Comparison of ENCODE assay signal across 16 cellular contexts in genomic region chr2:181585732-181586131, GRCh38.
DNase-seq lines count a peak whose midpoint lies in the region; TF ChIP-seq lines count a peak whose summit lies in the region.
"Had no signal": no experiment of that assay in that cellular context is flagged by ENCODE, and none has a peak within 500 bp of the region (broad histone marks: within the 10 kb centered on the region; RNA-seq: fewer than 3 reads in every experiment).

No MANE protein-coding gene starts in this region.

- no peak overlapping the region for H3K4me3 Mint-ChIP-seq in mesothelial cell of epicardium
- H3K4me3 Mint-ChIP-seq: activated CD8-positive, alpha-beta memory T cell treated with anti-CD3 and anti-CD28 coated beads, Interleukin-2, amount 10 ng/mL, durations not matched to agents 7 days and 5 days; stimulated activated naive CD8-positive, alpha-beta T cell treated with anti-CD3 and anti-CD28 coated beads, Interleukin-15, Interleukin-2, amounts not matched to agents 100 ng/mL and 50 ng/mL, for 24 hours had no signal

- H3K27me3 Mint-ChIP-seq in mesothelial cell of epicardium (ENCODE audit: low read depth), result peaks cover 57% of the 10 kb centered on the region

- no peak overlapping the region for H3K27ac Mint-ChIP-seq in mesothelial cell of epicardium
- H3K27ac Mint-ChIP-seq: activated CD8-positive, alpha-beta memory T cell treated with anti-CD3 and anti-CD28 coated beads, Interleukin-2, amount 10 ng/mL, durations not matched to agents 7 days and 5 days; stimulated activated naive CD8-positive, alpha-beta T cell treated with anti-CD3 and anti-CD28 coated beads, Interleukin-15, Interleukin-2, amounts not matched to agents 100 ng/mL and 50 ng/mL, for 24 hours had no signal

- H3K9me3 Mint-ChIP-seq in mesothelial cell of epicardium, result no peaks in the 10 kb centered on the region
- H3K9me3 Mint-ChIP-seq: stimulated activated naive CD8-positive, alpha-beta T cell treated with anti-CD3 and anti-CD28 coated beads, Interleukin-15, Interleukin-2, amounts not matched to agents 100 ng/mL and 50 ng/mL, for 24 hours; type B pancreatic cell had no signal

- H3K36me3 Mint-ChIP-seq in mesothelial cell of epicardium, result no peaks in the 10 kb centered on the region
- H3K36me3 Mint-ChIP-seq: type B pancreatic cell had no signal

- TF ChIP-seq CTCF in mesothelial cell of epicardium (IDR thresholded peaks at IDR 0.05; ENCODE audit: unreplicated experiment), result no peak

- DNase-seq in NCI-H1105 treated with DMSO at 0.1 percent for 48 hours (lab: John Stamatoyannopoulos, UW), result peak; percentile 55
- DNase-seq in NCI-H1105 (lab: John Stamatoyannopoulos, UW), result no peak
- DNase-seq in NCI-H1694 (lab: John Stamatoyannopoulos, UW), result peak; percentile 85
- DNase-seq in SK-N-DZ (ENCODE audit: low spot score), result peak; percentile 65
- peak; percentile 28 for DNase-seq in retina
- no peak for DNase-seq in NCI-H128 (lab: John Stamatoyannopoulos, UW; ENCODE audit: unreplicated experiment)
- DNase-seq in mesothelial cell of epicardium (ENCODE audit: low spot score in 2 of 2, unreplicated experiment in 2 of 2), result no peak
- no peak for DNase-seq in inferior parietal cortex (ENCODE audit: extremely low spot score)
- DNase-seq: activated CD4-positive, CD25-positive, alpha-beta regulatory T cell treated with anti-CD3 and anti-CD28 coated beads, Interleukin-2, amount 50 U/mL, for 72 hours; activated CD8-positive, alpha-beta memory T cell treated with anti-CD3 and anti-CD28 coated beads, Interleukin-2, amount 10 ng/mL, durations not matched to agents 7 days and 5 days; amniotic stem cell; DND-41; PC-3; sigmoid colon had no signal

- no peaks in the 10 kb centered on the region for H3K4me1 Mint-ChIP-seq in mesothelial cell of epicardium

Comparison
In these comparisons a context has a peak if more than half of its experiments do, and no peak if none do; other contexts are left out.
1. DNase-seq: peak in NCI-H1105 treated with DMSO at 0.1 percent for 48 hours (single experiment), NCI-H1694 (single experiment), SK-N-DZ (single experiment) and retina (single experiment); none in NCI-H1105 (single experiment), NCI-H128 (single experiment), mesothelial cell of epicardium (0 of 2) and inferior parietal cortex (single experiment).